In the genomic region with DNA sequence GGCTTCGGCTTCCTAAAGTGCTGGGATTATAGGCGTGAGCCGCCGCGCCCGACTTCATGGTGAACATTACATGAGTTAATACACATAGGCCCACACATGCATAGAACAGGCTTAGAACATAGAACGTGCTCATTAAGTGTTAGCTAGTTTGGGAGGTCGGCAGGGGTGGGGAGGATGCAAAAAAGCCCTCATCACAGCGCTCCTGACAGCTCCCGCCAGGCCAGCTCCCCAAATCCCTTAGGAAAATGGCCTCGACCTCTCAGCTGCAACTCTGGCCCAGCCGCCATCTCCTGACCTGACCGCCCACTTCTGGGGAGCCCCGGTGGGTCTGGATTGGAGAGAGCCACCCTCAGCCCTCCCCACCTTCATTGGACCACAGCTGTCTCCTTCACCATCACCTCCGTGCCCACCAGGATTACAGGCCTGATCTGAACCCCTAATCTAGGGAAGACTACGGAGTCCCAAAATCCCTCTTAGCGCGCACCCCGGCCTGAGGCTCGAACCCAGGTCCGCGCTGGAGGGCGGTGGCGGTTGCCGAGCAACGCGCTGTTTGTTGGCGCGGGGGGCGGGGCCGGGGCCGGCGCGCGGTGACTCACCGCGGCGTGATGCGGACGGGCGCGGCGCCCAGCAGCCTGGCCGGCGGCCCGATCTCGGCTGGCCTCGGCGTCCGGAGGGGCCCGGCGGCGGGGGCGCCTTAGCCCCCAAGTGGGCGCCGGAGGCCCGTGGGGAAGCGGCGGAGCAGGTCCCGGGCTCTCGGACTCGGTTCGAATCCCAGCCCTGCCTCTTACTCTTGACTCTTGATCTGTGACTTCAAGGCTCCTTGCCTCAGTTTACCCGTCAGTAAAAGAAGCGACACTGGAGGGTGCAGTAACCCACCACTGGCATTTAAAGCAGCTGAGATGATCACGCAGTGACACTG, we compare ENCODE assay signal across 8 cellular contexts. TPM values are rescaled to one million over a fixed set of nuclear protein-coding genes. Genes with fewer than 3 reads are reported as not detected.
DNase-seq lines count a peak whose midpoint lies in the region; FAIRE-seq and TF ChIP-seq lines count a peak whose summit lies in the region.

No MANE protein-coding gene starts in this region.

- peak overlapping the region; percentile 53 for H3K4me3 Mint-ChIP-seq in activated naive CD8-positive, alpha-beta T cell treated with anti-CD3 and anti-CD28 coated beads for 36 hours
- peak overlapping the region; percentile 82 for H3K4me3 Mint-ChIP-seq in neural crest cell

- POLR2A ChIA-PET in A673 (lab: Charles Lee; ENCODE audit: low non-redundant PET) = no interaction called here

- intact Hi-C loops in A673 (cut with micrococcal nuclease; ENCODE audit: unreplicated experiment) = loop anchor here (10.0 kb wide), 1 partner anchor 685 kb away; no protein-coding TSS in a partner anchor

- peak overlapping the region; percentile 38 for H3K4me3 ChIP-seq in A673 (ENCODE audit: low read depth, low read length, poor library complexity, severe bottlenecking)
- peak overlapping the region; percentile 37 for H3K4me3 ChIP-seq in H7 (ENCODE audit: insufficient read depth, low read depth, low read length)

- H3K9me3 Mint-ChIP-seq in activated naive CD8-positive, alpha-beta T cell treated with anti-CD3 and anti-CD28 coated beads for 36 hours = no peaks in the 10 kb centered on the region
- no peaks in the 10 kb centered on the region for H3K9me3 Mint-ChIP-seq in neural crest cell

- H3K36me3 ChIP-seq in A673 (ENCODE audit: insufficient read depth, low read length, poor library complexity, severe bottlenecking) (no peaks in the 10 kb centered on the region), H7 (replicated peaks; ENCODE audit: control insufficient read depth, insufficient read depth, low read length) (no peaks in the 10 kb centered on the region)

- no peak for FAIRE-seq in RCC 7860 (lab: Jason Lieb, UNC)

- no peaks in the 10 kb centered on the region for H3K36me3 Mint-ChIP-seq in activated naive CD8-positive, alpha-beta T cell treated with anti-CD3 and anti-CD28 coated beads for 36 hours
- H3K36me3 Mint-ChIP-seq in neural crest cell (ENCODE audit: low read depth) = no peaks in the 10 kb centered on the region

- DNase-seq in A673 (ENCODE audit: low spot score) (peak; percentile 86), H7 (peak; percentile 94), RCC 7860 (ENCODE audit: low spot score) (peak; percentile 77), globus pallidus (ENCODE audit: low spot score) (peak; percentile 72), neural crest cell (ENCODE audit: low read depth, low spot score) (peak; percentile 62), ureter (ENCODE audit: low spot score) (peak; percentile 82), HuH-7 (ENCODE audit: low spot score) (no peak)
- DNase-seq in activated naive CD8-positive, alpha-beta T cell treated with anti-CD3 and anti-CD28 coated beads for 36 hours = peak; percentile 83

- no peaks in the 10 kb centered on the region for H3K27me3 Mint-ChIP-seq in activated naive CD8-positive, alpha-beta T cell treated with anti-CD3 and anti-CD28 coated beads for 36 hours
- peaks cover 7% of the 10 kb centered on the region for H3K27me3 Mint-ChIP-seq in neural crest cell (ENCODE audit: low read depth)

- H3K27me3 ChIP-seq in A673 (replicated peaks; ENCODE audit: insufficient read depth, low read depth, low read length, poor library complexity) (no peaks in the 10 kb centered on the region), H7 (ENCODE audit: control insufficient read depth, insufficient read depth, low read length) (no peaks in the 10 kb centered on the region)

- peak overlapping the region; percentile 76 for H3K27ac Mint-ChIP-seq in activated naive CD8-positive, alpha-beta T cell treated with anti-CD3 and anti-CD28 coated beads for 36 hours
- peak overlapping the region; percentile 92 for H3K27ac Mint-ChIP-seq in neural crest cell (ENCODE audit: unreplicated experiment)

- TF ChIP-seq CTCF in A673 (conservative IDR thresholded peaks at IDR 0.05; ENCODE audit: low read depth, low read length) = no peak
- TF ChIP-seq CTCF in neural crest cell (conservative IDR thresholded peaks at IDR 0.05) = no peak

- H3K4me1 ChIP-seq in A673 (ENCODE audit: insufficient read depth, low read length, poor library complexity, severe bottlenecking) = peaks cover 37% of the 10 kb centered on the region

- H3K9me3 ChIP-seq in A673 (ENCODE audit: low read depth, low read length, poor library complexity, severe bottlenecking) = no peaks in the 10 kb centered on the region

- CTCF ChIA-PET in A673 (lab: Charles Lee) = interaction anchor here (0.8 to 2.5 kb wide), 2 partner anchors 11 to 12 kb away, joined by 3 to 13 read pairs; no protein-coding TSS in a partner anchor

- H3K27ac ChIP-seq in A673 (ENCODE audit: low read depth, low read length, poor library complexity, severe bottlenecking) = peak overlapping the region; percentile 72

- H3K4me1 Mint-ChIP-seq in activated naive CD8-positive, alpha-beta T cell treated with anti-CD3 and anti-CD28 coated beads for 36 hours = peaks cover 22% of the 10 kb centered on the region
- peaks cover 31% of the 10 kb centered on the region for H3K4me1 Mint-ChIP-seq in neural crest cell

- BruUV-seq in A673 (replicated peaks; lab: Mats Ljungman, UMichigan) = no TSS peak

RNA-seq across cellular contexts. Expression of a gene that starts 26.7 kb away (rescaled TPM):
- total RNA-seq in A673 (2021) (4.9 and 7.1 TPM in 2 replicates), neural crest cell (0.73 and 1.6 TPM in 2 replicates), ureter (not detected)
- not detected in 2 replicates for total RNA-seq in H7 (2014; rRNA removed; shearing (Covaris generic))
- under 1 TPM; 0.70 to 0.80 TPM for total RNA-seq in activated naive CD8-positive, alpha-beta T cell treated with anti-CD3 and anti-CD28 coated beads for 36 hours

RNA-seq across cellular contexts. Expression of a gene that starts 55.0 kb away (rescaled TPM):
- total RNA-seq in A673 (2021) (9.8 and 13.7 TPM in 2 replicates), neural crest cell (19.3 and 19.9 TPM in 2 replicates), ureter (8.1 TPM)
- total RNA-seq in H7 (2014; rRNA removed; shearing (Covaris generic)) = 18.3 and 21.5 TPM in 2 replicates
- 1 to 10 TPM; 4.3 to 4.4 TPM for total RNA-seq in activated naive CD8-positive, alpha-beta T cell treated with anti-CD3 and anti-CD28 coated beads for 36 hours

RNA-seq across cellular contexts. Expression of a gene that starts 55.7 kb away (rescaled TPM):
- total RNA-seq in A673 (2021) (3.2 and 4.0 TPM in 2 replicates), neural crest cell (15.0 and 15.1 TPM in 2 replicates), ureter (3.3 TPM)
- total RNA-seq in H7 (2014; rRNA removed; shearing (Covaris generic)) = 3.4 and 4.1 TPM in 2 replicates
- 1 to 10 TPM; 6.9 to 7.3 TPM for total RNA-seq in activated naive CD8-positive, alpha-beta T cell treated with anti-CD3 and anti-CD28 coated beads for 36 hours

RNA-seq across cellular contexts. Expression of a gene that starts 55.8 kb away (rescaled TPM):
- total RNA-seq in A673 (2021) (38.6 and 40.9 TPM in 2 replicates), neural crest cell (31.7 and 32.4 TPM in 2 replicates), ureter (57.2 TPM)
- 22.8 and 25.0 TPM in 2 replicates for total RNA-seq in H7 (2014; rRNA removed; shearing (Covaris generic))
- total RNA-seq in activated naive CD8-positive, alpha-beta T cell treated with anti-CD3 and anti-CD28 coated beads for 36 hours = 10 to 100 TPM; 24.4 to 25.0 TPM
